Comparison of ENCODE assay signal across 10 cellular contexts in the genomic region with DNA sequence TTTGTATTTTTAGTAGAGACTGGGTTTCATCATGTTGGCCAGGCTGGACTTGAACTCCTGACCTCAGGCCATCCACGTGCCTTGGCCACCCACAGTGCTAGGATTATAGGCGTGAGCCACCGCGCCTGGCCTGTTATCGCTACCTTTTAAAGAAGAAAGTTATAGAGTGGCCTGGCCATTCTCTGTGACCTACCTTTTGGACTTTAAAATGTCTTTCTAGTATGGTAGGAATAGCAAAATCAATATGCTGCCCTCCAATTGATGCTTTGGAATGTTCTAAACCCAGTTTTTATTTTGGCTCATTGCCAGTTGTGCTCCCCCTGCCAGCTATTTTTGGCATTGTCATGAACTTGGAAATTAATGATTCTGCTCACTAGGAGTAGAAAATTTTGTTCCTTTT. TPM values are rescaled to one million over a fixed set of nuclear protein-coding genes. Genes with fewer than 3 reads are reported as not detected.
DNase-seq lines count a peak whose midpoint lies in the region; ATAC-seq and TF ChIP-seq lines count a peak whose summit lies in the region.
"Had no signal": no experiment of that assay in that cellular context is flagged by ENCODE, and none has a peak within 500 bp of the region (broad histone marks: within the 10 kb centered on the region; RNA-seq: fewer than 3 reads in every experiment).

No MANE protein-coding gene starts in this region.

- peaks cover 17% of the 10 kb centered on the region for H3K36me3 ChIP-seq in CD4-positive, CD25-positive, alpha-beta regulatory T cell (ENCODE audit: control insufficient read depth, insufficient read depth, low read length)
- peaks cover 0 to 21% (median 0%) of the 10 kb centered on the region in 3 donors for H3K36me3 ChIP-seq in esophagus squamous epithelium

- no peak for DNase-seq in CD4-positive, CD25-positive, alpha-beta regulatory T cell
- no peak for DNase-seq in central memory CD8-positive, alpha-beta T cell (ENCODE audit: low spot score in 2 of 2)
- DNase-seq in nephron progenitor cell (no peak), hippocampal formation (lab: John Stamatoyannopoulos, UW) (no peak), esophagus squamous epithelium (lab: John Stamatoyannopoulos, UW) (no peak), islet precursor cell (no peak)
- DNase-seq: NCI-H1105 had no signal

- H3K4me1 ChIP-seq in CD4-positive, CD25-positive, alpha-beta regulatory T cell (ENCODE audit: control insufficient read depth, insufficient read depth, low read length, poor library complexity, severe bottlenecking) = peaks cover 43% of the 10 kb centered on the region
- H3K4me1 ChIP-seq in esophagus squamous epithelium = peaks cover 0 to 54% (median 29%) of the 10 kb centered on the region in 3 donors

- H3K4me3 Mint-ChIP-seq in CD4-positive, CD25-positive, alpha-beta regulatory T cell = peak overlapping the region; percentile 22 to 58 (median 43)
- no peak overlapping the region for H3K4me3 Mint-ChIP-seq in central memory CD8-positive, alpha-beta T cell
- H3K4me3 Mint-ChIP-seq in nephron progenitor cell = no peak overlapping the region

- H3K4me3 ChIP-seq in CD4-positive, CD25-positive, alpha-beta regulatory T cell (ENCODE audit: low read depth, low read length) = no peak overlapping the region
- H3K4me3 ChIP-seq in esophagus squamous epithelium = no peak overlapping the region
- H3K4me3 ChIP-seq: lung had no signal

- peaks cover 4% of the 10 kb centered on the region for H3K36me3 Mint-ChIP-seq in CD4-positive, CD25-positive, alpha-beta regulatory T cell
- H3K36me3 Mint-ChIP-seq in central memory CD8-positive, alpha-beta T cell (ENCODE audit: insufficient read depth) = peaks cover 29% of the 10 kb centered on the region
- peaks cover 32% of the 10 kb centered on the region for H3K36me3 Mint-ChIP-seq in nephron progenitor cell (ENCODE audit: low read depth)

- peak overlapping the region; percentile 82 for H3K27ac ChIP-seq in CD4-positive, CD25-positive, alpha-beta regulatory T cell (ENCODE audit: insufficient read depth, low read length, poor library complexity, severe bottlenecking)
- H3K27ac ChIP-seq in esophagus squamous epithelium = peak overlapping the region in 2 of 4 donors; percentile 60 to 62

- no peaks in the 10 kb centered on the region for H3K9me3 Mint-ChIP-seq in CD4-positive, CD25-positive, alpha-beta regulatory T cell
- H3K9me3 Mint-ChIP-seq in central memory CD8-positive, alpha-beta T cell = no peaks in the 10 kb centered on the region
- H3K9me3 Mint-ChIP-seq in nephron progenitor cell = peaks cover 13% of the 10 kb centered on the region

- H3K27me3 Mint-ChIP-seq in CD4-positive, CD25-positive, alpha-beta regulatory T cell = no peaks in the 10 kb centered on the region
- H3K27me3 Mint-ChIP-seq in central memory CD8-positive, alpha-beta T cell = no peaks in the 10 kb centered on the region
- no peaks in the 10 kb centered on the region for H3K27me3 Mint-ChIP-seq in nephron progenitor cell (ENCODE audit: low read depth, poor library complexity)

- 76 to 86% methylated on average over 4 to 5 of the region's 5 CpGs for WGBS in esophagus squamous epithelium, 2 donors

- 0 out of 2 replicates have a peak, but pooled peaks have one; percentile 14 for TF ChIP-seq CTCF in LNCAP (IDR thresholded peaks at IDR 0.05)
- peak; percentile 12 for TF ChIP-seq CTCF in nephron progenitor cell (IDR thresholded peaks at IDR 0.05)
- TF ChIP-seq CTCF in esophagus squamous epithelium (IDR thresholded peaks at IDR 0.05) = peak in 3 of 6 experiments; percentile 19 to 35 (median 21)

- ATAC-seq in CD4-positive, CD25-positive, alpha-beta regulatory T cell (ENCODE audit: low read depth in 2 of 2) = no peak
- ATAC-seq in central memory CD8-positive, alpha-beta T cell (replicated peaks; ENCODE audit: extremely low read depth, poor library complexity, severe bottlenecking) = no peak
- ATAC-seq in GM19463 (IDR thresholded peaks at IDR 0.05; ENCODE audit: unreplicated experiment) = no peak

- no peaks in the 10 kb centered on the region for H3K27me3 ChIP-seq in CD4-positive, CD25-positive, alpha-beta regulatory T cell (ENCODE audit: control insufficient read depth, insufficient read depth, low read length)
- H3K27me3 ChIP-seq in esophagus squamous epithelium = no peaks in the 10 kb centered on the region

- H3K4me1 Mint-ChIP-seq in CD4-positive, CD25-positive, alpha-beta regulatory T cell = peaks cover 30 to 87% (median 62%) of the 10 kb centered on the region in 4 donors
- H3K4me1 Mint-ChIP-seq in central memory CD8-positive, alpha-beta T cell = peaks cover 59% of the 10 kb centered on the region
- H3K4me1 Mint-ChIP-seq in nephron progenitor cell = peaks cover 30% of the 10 kb centered on the region

- TF ChIP-seq POLR2A in esophagus squamous epithelium (IDR thresholded peaks at IDR 0.05) = no peak

- H3K27ac Mint-ChIP-seq in CD4-positive, CD25-positive, alpha-beta regulatory T cell = peak overlapping the region; percentile 77 to 97 (median 93)
- H3K27ac Mint-ChIP-seq in central memory CD8-positive, alpha-beta T cell (ENCODE audit: low read depth) = peak overlapping the region; percentile 92
- no peak overlapping the region for H3K27ac Mint-ChIP-seq in nephron progenitor cell

- intact Hi-C loops in esophagus squamous epithelium (cut with DNase I) = no loop called here

- no peaks in the 10 kb centered on the region for H3K9me3 ChIP-seq in CD4-positive, CD25-positive, alpha-beta regulatory T cell (ENCODE audit: control insufficient read depth in 2 of 2, low read length in 2 of 2)
- H3K9me3 ChIP-seq in esophagus squamous epithelium = no peaks in the 10 kb centered on the region

RNA-seq across cellular contexts. Expression of a gene that starts 19.9 kb away (rescaled TPM):
- total RNA-seq in CD4-positive, CD25-positive, alpha-beta regulatory T cell = 189 TPM
- polyA plus RNA-seq in CD4-positive, CD25-positive, alpha-beta regulatory T cell = 10 to 100 TPM in 2 of 4 donors, 1 to 10 TPM in 2; 8.6 to 12.5 (median 11.0) TPM
- total RNA-seq in esophagus squamous epithelium = 10 to 100 TPM; 34.1 to 46.5 (median 43.6) TPM

RNA-seq across cellular contexts. Expression of a gene that starts 30.3 kb away (rescaled TPM):
- 0.64 TPM for total RNA-seq in CD4-positive, CD25-positive, alpha-beta regulatory T cell
- not detected for polyA plus RNA-seq in CD4-positive, CD25-positive, alpha-beta regulatory T cell
- 10 to 100 TPM in 2 of 4 donors, 1 to 10 TPM in 2; 1.2 to 62.0 (median 9.9) TPM for total RNA-seq in esophagus squamous epithelium

RNA-seq across cellular contexts. Expression of a gene that starts 43.9 kb away (rescaled TPM):
- total RNA-seq in CD4-positive, CD25-positive, alpha-beta regulatory T cell = 7.0 TPM
- polyA plus RNA-seq in CD4-positive, CD25-positive, alpha-beta regulatory T cell = 1 to 10 TPM; 2.2 to 6.6 (median 4.7) TPM
- 1 to 10 TPM; 2.7 to 6.5 (median 4.7) TPM for total RNA-seq in esophagus squamous epithelium

RNA-seq across cellular contexts. Expression of a gene that starts 44.4 kb away (rescaled TPM):
- total RNA-seq in CD4-positive, CD25-positive, alpha-beta regulatory T cell = 53.6 TPM
- 10 to 100 TPM; 12.9 to 16.1 (median 14.5) TPM for polyA plus RNA-seq in CD4-positive, CD25-positive, alpha-beta regulatory T cell
- 10 to 100 TPM in 2 of 4 donors, 1 to 10 TPM in 2; 8.2 to 15.3 (median 11.5) TPM for total RNA-seq in esophagus squamous epithelium

Comparison
In these comparisons a context has a peak if more than half of its experiments do, and no peak if none do; other contexts are left out.
1. H3K4me3 Mint-ChIP-seq: peak in CD4-positive, CD25-positive, alpha-beta regulatory T cell (4 of 4); none in central memory CD8-positive, alpha-beta T cell (single experiment) and nephron progenitor cell (single experiment).